19 cellular contexts compared by ENCODE assay signal in the genomic region with DNA sequence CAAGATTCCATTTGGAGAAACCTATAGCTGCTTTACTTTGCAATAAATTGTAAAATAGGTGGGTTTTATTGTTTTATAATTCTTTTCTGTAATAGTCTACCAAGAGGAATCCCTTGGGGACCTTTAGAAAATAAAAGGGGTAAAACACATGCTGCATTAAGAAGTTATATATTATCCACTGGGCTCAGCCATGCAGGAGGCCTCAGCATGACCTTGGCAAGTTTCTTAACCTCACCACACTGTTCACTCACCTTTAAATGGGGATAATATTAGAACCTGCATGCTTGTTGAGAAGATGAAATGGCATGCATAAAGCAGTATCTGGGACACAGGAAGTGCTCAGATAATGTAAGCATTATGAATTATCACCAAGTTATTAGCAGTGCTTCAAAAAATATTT.
"Had no signal": no experiment of that assay in that cellular context is flagged by ENCODE, and none has a peak within 500 bp of the region (broad histone marks: within the 10 kb centered on the region; RNA-seq: fewer than 3 reads in every experiment).

No MANE protein-coding gene starts in this region.

- ATAC-seq: foreskin keratinocyte; gastroesophageal sphincter; left colon; left lobe of liver; naive thymus-derived CD4-positive, alpha-beta T cell had no signal

- DNase-seq: dermis blood vessel endothelial cell; dorsolateral prefrontal cortex; effector CD4-positive, alpha-beta T cell; effector memory CD4-positive, alpha-beta T cell; foreskin keratinocyte; heart left ventricle; hypothalamus; immature natural killer cell; islet precursor cell; kidney; kidney glomerular epithelial cell; left colon; left ventricle myocardium inferior; mammary epithelial cell; mesendoderm; midbrain; naive thymus-derived CD4-positive, alpha-beta T cell had no signal
